ENCODE assay signal across 8 cellular contexts in genomic region chrX:47482512-47483309, GRCh38. TPM values are rescaled to one million over a fixed set of nuclear protein-coding genes. Genes with fewer than 3 reads are reported as not detected.
DNase-seq lines count a peak whose midpoint lies in the region; ATAC-seq, FAIRE-seq and TF ChIP-seq lines count a peak whose summit lies in the region.

Gene ZNF41 (minus strand): TSS chrX:47483222. CDS start chrX:47467481, 15,741 bp downstream.

- no peak for TF ChIP-seq RAD21 in HepG2 (CRISPR knock-in tag; IDR thresholded peaks at IDR 0.05)

- POLR2A ChIA-PET in activated CD4-positive, alpha-beta T cell treated with anti-CD3 and anti-CD28 coated beads, Interleukin-2, amount 10 ng/mL, durations not matched to agents 7 days and 5 days (lab: Charles Lee): no interaction called here
- POLR2A ChIA-PET in HepG2 (lab: Yijun Ruan, JAX): no interaction called here

- peaks cover 12 to 57% (median 35%) of the 10 kb centered on the region in 11 experiments; a peak in 20 of 22 replicates for H3K27me3 ChIP-seq in BLaER1 treated with 17β-estradiol and CSF1 and Interleukin-3, amounts not matched to agents 10 nM and 100 nM
- no peaks in the 10 kb centered on the region; a peak in 1 of 5 replicates for H3K27me3 ChIP-seq in HepG2 (ENCODE audit: control insufficient read depth in 1 of 2, insufficient read depth in 2 of 2, low read length in 2 of 2)

- no peaks in the 10 kb centered on the region for H3K36me3 ChIP-seq in BLaER1 treated with 17β-estradiol and CSF1 and Interleukin-3, amounts not matched to agents 10 nM and 100 nM
- no peaks in the 10 kb centered on the region for H3K36me3 ChIP-seq in HepG2 (replicated peaks in 1 of 2; ENCODE audit: control insufficient read depth in 1 of 2, insufficient read depth in 2 of 2, low read length in 2 of 2)

- H2AFZ ChIP-seq in HepG2 (ENCODE audit: low read length): no peak within 1 kb of the TSS

- CTCF ChIA-PET in activated CD4-positive, alpha-beta T cell treated with anti-CD3 and anti-CD28 coated beads, Interleukin-2, amount 10 ng/mL, durations not matched to agents 7 days and 5 days (lab: Charles Lee): no interaction called here
- CTCF ChIA-PET in HepG2 (lab: Yijun Ruan, JAX; ENCODE audit: low intra/inter-chr PET ratio, low total read pairs): no interaction called here

- peaks cover 39% of the 10 kb centered on the region for H3K4me1 Mint-ChIP-seq in activated CD4-positive, alpha-beta T cell treated with anti-CD3 and anti-CD28 coated beads, Interleukin-2, amount 10 ng/mL, durations not matched to agents 7 days and 5 days

- no TSS peak for BruUV-seq in HepG2 (replicated peaks; lab: Mats Ljungman, UMichigan)

- H3K27ac Mint-ChIP-seq in activated CD4-positive, alpha-beta T cell treated with anti-CD3 and anti-CD28 coated beads, Interleukin-2, amount 10 ng/mL, durations not matched to agents 7 days and 5 days: peak within 1 kb of the TSS; percentile 98

- peak within 1 kb of the TSS; percentile 86 for H3K4me3 Mint-ChIP-seq in activated CD4-positive, alpha-beta T cell treated with anti-CD3 and anti-CD28 coated beads, Interleukin-2, amount 10 ng/mL, durations not matched to agents 7 days and 5 days

- ATAC-seq in GM19372 (IDR thresholded peaks at IDR 0.05; ENCODE audit: low read depth, unreplicated experiment): peak; percentile 84
- ATAC-seq in HG03521 (IDR thresholded peaks at IDR 0.05; ENCODE audit: unreplicated experiment): peak; percentile 82
- peak; percentile 91 for ATAC-seq in HepG2

- TF ChIP-seq CTCF in HepG2 (CRISPR knock-in tag; IDR thresholded peaks at IDR 0.05): no peak

- 0 out of 22 replicates have a peak, but pooled peaks cover 0 to 5% (median 0%) of the 10 kb centered on the region in 11 experiments for H3K9me3 ChIP-seq in BLaER1 treated with 17β-estradiol and CSF1 and Interleukin-3, amounts not matched to agents 10 nM and 100 nM (replicated peaks in 1 of 11)
- H3K9me3 ChIP-seq in HepG2 (ENCODE audit: low read length): no peaks in the 10 kb centered on the region

- peaks cover 0 to 4% (median 0%) of the 10 kb centered on the region in 11 experiments; a peak in 2 of 22 replicates for H4K20me1 ChIP-seq in BLaER1 treated with 17β-estradiol and CSF1 and Interleukin-3, amounts not matched to agents 10 nM and 100 nM
- no peaks in the 10 kb centered on the region for H4K20me1 ChIP-seq in HepG2 (ENCODE audit: insufficient read depth, low read length)

- H3K27me3 Mint-ChIP-seq in activated CD4-positive, alpha-beta T cell treated with anti-CD3 and anti-CD28 coated beads, Interleukin-2, amount 10 ng/mL, durations not matched to agents 7 days and 5 days: no peaks in the 10 kb centered on the region

- in situ Hi-C loops in HepG2 (cut with HindIII; ENCODE audit: extremely low pct_ligation_motif_present, low pct_unique_long_range_greater_than_20kb): no loop called here

- no peak for TF ChIP-seq EP300 in HepG2 (IDR thresholded peaks at IDR 0.05; ENCODE audit: low read depth in 2 of 2, low read length in 2 of 2)
- no peak for TF ChIP-seq EP300 in HepG2 (CRISPR knock-in tag; IDR thresholded peaks at IDR 0.05; ENCODE audit: borderline replicate concordance)

- 2% methylated on average over 9 of the region's 77 CpGs for WGBS in HepG2 (ENCODE audit: low lambda C conversion rate)

- peak within 1 kb of the TSS; percentile 87 to 94 (median 92) for H3K9ac ChIP-seq in BLaER1 treated with 17β-estradiol and CSF1 and Interleukin-3, amounts not matched to agents 10 nM and 100 nM
- peak within 1 kb of the TSS; percentile 77 for H3K9ac ChIP-seq in HepG2 (ENCODE audit: insufficient read depth, low read depth, low read length)

- H3K9me3 Mint-ChIP-seq in activated CD4-positive, alpha-beta T cell treated with anti-CD3 and anti-CD28 coated beads, Interleukin-2, amount 10 ng/mL, durations not matched to agents 7 days and 5 days: no peaks in the 10 kb centered on the region

- peaks cover 21% of the 10 kb centered on the region for H3K79me2 ChIP-seq in HepG2 (ENCODE audit: insufficient read depth, low read length)

- peak in 1 of 2 experiments; percentile 26; a peak in 3 of 4 replicates for TF ChIP-seq POLR2A in HepG2 (IDR thresholded peaks at IDR 0.05; ENCODE audit: insufficient read depth in 1 of 2, low read depth in 2 of 2, low read length in 2 of 2)

- peaks cover 25 to 46% (median 34%) of the 10 kb centered on the region in 10 experiments for H3K4me1 ChIP-seq in BLaER1 treated with 17β-estradiol and CSF1 and Interleukin-3, amounts not matched to agents 10 nM and 100 nM
- H3K4me1 ChIP-seq in HepG2 (ENCODE audit: insufficient read depth, low read length): no peaks in the 10 kb centered on the region

- H3K4me3 ChIP-seq in BLaER1 treated with 17β-estradiol and CSF1 and Interleukin-3, amounts not matched to agents 10 nM and 100 nM: peak within 1 kb of the TSS; percentile 56 to 76 (median 68)
- peak within 1 kb of the TSS; percentile 68 to 76 (median 76) for H3K4me3 ChIP-seq in HepG2 (replicated peaks in 1 of 3; ENCODE audit: insufficient read depth in 1 of 3, low read depth in 2 of 3, low read length in 3 of 3)

- DNase-seq in NCI-H526 treated with DMSO at 0.1 percent for 48 hours (lab: John Stamatoyannopoulos, UW): peak; percentile 73
- peak; percentile 82 for DNase-seq in activated CD4-positive, alpha-beta T cell treated with anti-CD3 and anti-CD28 coated beads, Interleukin-2, amount 10 ng/mL, durations not matched to agents 7 days and 5 days
- peak; percentile 55 for DNase-seq in dedifferentiated amniotic fluid mesenchymal stem cell (ENCODE audit: extremely low spot score)
- DNase-seq in HepG2 (ENCODE audit: low spot score): peak; percentile 62
- peak; percentile 51 to 61 for DNase-seq in stimulated activated CD4-positive, alpha-beta T cell treated with anti-CD3 and anti-CD28 coated beads, Interleukin-2, amount 100 ng/mL, for 48 hours

- FAIRE-seq in HepG2 (lab: Jason Lieb, UNC): peak; percentile 95

- peak within 1 kb of the TSS; percentile 49 to 88 (median 80) for H3K4me2 ChIP-seq in BLaER1 treated with 17β-estradiol and CSF1 and Interleukin-3, amounts not matched to agents 10 nM and 100 nM
- H3K4me2 ChIP-seq in HepG2 (ENCODE audit: low read depth, low read length): peak within 1 kb of the TSS; percentile 74

- intact Hi-C loops in HepG2 (cut with micrococcal nuclease; ENCODE audit: unreplicated experiment): no loop called here

- H3K36me3 Mint-ChIP-seq in activated CD4-positive, alpha-beta T cell treated with anti-CD3 and anti-CD28 coated beads, Interleukin-2, amount 10 ng/mL, durations not matched to agents 7 days and 5 days (ENCODE audit: low read depth): peaks cover 13% of the 10 kb centered on the region

- H3K27ac ChIP-seq in BLaER1 treated with 17β-estradiol and CSF1 and Interleukin-3, amounts not matched to agents 10 nM and 100 nM: peak within 1 kb of the TSS; percentile 88 to 97 (median 91)
- peak within 1 kb of the TSS; percentile 89 for H3K27ac ChIP-seq in HepG2 (ENCODE audit: extremely low read length, insufficient read depth, low read length)

TF ChIP-seq in HepG2, 621 proteins besides CTCF, POLR2A, EP300 and RAD21 (continues in another document):
- TF ChIP-seq ZNF598 (CRISPR knock-in tag; IDR thresholded peaks at IDR 0.05; ENCODE audit: borderline replicate concordance) (0 out of 2 replicates have a peak, but pooled peaks have one; percentile 14), KDM2A (CRISPR knock-in tag; IDR thresholded peaks at IDR 0.05; ENCODE audit: borderline replicate concordance, low read depth) (no peak), TFDP2 (CRISPR knock-in tag; IDR thresholded peaks at IDR 0.05) (peak; percentile 61; the same call in 1 of the 2 replicates), ZSCAN30 (CRISPR knock-in tag; IDR thresholded peaks at IDR 0.05) (no peak), NCOR1 (IDR thresholded peaks at IDR 0.05; ENCODE audit: borderline replicate concordance, low read length) (no peak), CCDC6 (CRISPR knock-in tag; IDR thresholded peaks at IDR 0.05) (0 out of 2 replicates have a peak, but pooled peaks have one; percentile 4), NAIF1 (CRISPR knock-in tag; IDR thresholded peaks at IDR 0.05; ENCODE audit: borderline replicate concordance) (no peak), HOXA7 (CRISPR knock-in tag; IDR thresholded peaks at IDR 0.05) (no peak), ZSCAN22 (CRISPR knock-in tag; IDR thresholded peaks at IDR 0.05) (no peak)

RNA-seq across cellular contexts. Expression of gene ZNF41, which starts in this region (rescaled TPM):
- total RNA-seq in activated CD4-positive, alpha-beta T cell treated with anti-CD3 and anti-CD28 coated beads, Interleukin-2, amount 10 ng/mL, durations not matched to agents 7 days and 5 days: 10 to 100 TPM; 12.2 to 13.3 TPM
- total RNA-seq in HepG2 (2016; rRNA removed; fragmentation: Illumina TruSeq; extraction: Trizol): 3.9 and 7.2 TPM in 2 replicates
- 0.79 and 0.91 TPM in 2 replicates for total RNA-seq in HepG2 (2016; cell fraction: cytosol; rRNA removed; fragmentation: Illumina TruSeq; extraction: Trizol; ENCODE audit: low read depth)
- 4.5 and 6.4 TPM in 2 replicates for total RNA-seq in HepG2 (2016; cell fraction: insoluble cytoplasmic fraction; rRNA removed; fragmentation: Illumina TruSeq; extraction: Trizol)
- total RNA-seq in HepG2 (2016; cell fraction: membrane; rRNA removed; fragmentation: Illumina TruSeq; extraction: Trizol): 2.5 and 2.7 TPM in 2 replicates
- total RNA-seq in HepG2 (2016; cell fraction: nucleus; rRNA removed; fragmentation: Illumina TruSeq; extraction: Trizol): 3.9 and 4.7 TPM in 2 replicates
- polyA plus RNA-seq in HepG2 (2011; rRNA removed): 1.9 and 2.3 TPM in 2 replicates
- 1.7 TPM in 2 replicates for polyA plus RNA-seq in HepG2 (2011; cell fraction: cytosol; rRNA removed)
- 1.8 and 2.0 TPM in 2 replicates for polyA plus RNA-seq in HepG2 (2011; cell fraction: nucleus; rRNA removed)
- 1.2 and 1.9 TPM in 2 replicates for polyA plus RNA-seq in HepG2 (2012)
- 0.16 and 0.38 TPM in 2 replicates for polyA plus RNA-seq in HepG2 (2016; cell fraction: cytosol; fragmentation: Illumina TruSeq; extraction: Trizol; ENCODE audit: low read depth)
- polyA plus RNA-seq in HepG2 (2016; cell fraction: insoluble cytoplasmic fraction; fragmentation: Illumina TruSeq; extraction: Trizol; ENCODE audit: low read depth): 4.1 and 4.4 TPM in 2 replicates
- 0.73 and 1.2 TPM in 2 replicates for polyA plus RNA-seq in HepG2 (2016; cell fraction: membrane; fragmentation: Illumina TruSeq; extraction: Trizol; ENCODE audit: low read depth)
- 6.2 and 8.6 TPM in 2 replicates for polyA plus RNA-seq in HepG2 (2016; cell fraction: nucleus; fragmentation: Illumina TruSeq; extraction: Trizol; ENCODE audit: insufficient read depth, low read depth)
- 3.2 and 13.5 TPM in 2 replicates for polyA minus RNA-seq in HepG2 (2011; rRNA and poly(A)+ RNA removed; ENCODE audit: low replicate concordance)
- 1.9 and 3.3 TPM in 2 replicates for polyA minus RNA-seq in HepG2 (2011; cell fraction: cytosol; rRNA and poly(A)+ RNA removed)
- polyA minus RNA-seq in HepG2 (2011; cell fraction: nucleus; rRNA and poly(A)+ RNA removed): 4.5 and 5.2 TPM in 2 replicates

Comparison
In these comparisons a context has a peak if more than half of its experiments do, and no peak if none do; other contexts are left out.
1. Peak in every context shown above with its lines: DNase-seq, ATAC-seq, H3K4me3 ChIP-seq and H3K27ac ChIP-seq.